8 cellular contexts compared by ENCODE assay signal in the genomic region with DNA sequence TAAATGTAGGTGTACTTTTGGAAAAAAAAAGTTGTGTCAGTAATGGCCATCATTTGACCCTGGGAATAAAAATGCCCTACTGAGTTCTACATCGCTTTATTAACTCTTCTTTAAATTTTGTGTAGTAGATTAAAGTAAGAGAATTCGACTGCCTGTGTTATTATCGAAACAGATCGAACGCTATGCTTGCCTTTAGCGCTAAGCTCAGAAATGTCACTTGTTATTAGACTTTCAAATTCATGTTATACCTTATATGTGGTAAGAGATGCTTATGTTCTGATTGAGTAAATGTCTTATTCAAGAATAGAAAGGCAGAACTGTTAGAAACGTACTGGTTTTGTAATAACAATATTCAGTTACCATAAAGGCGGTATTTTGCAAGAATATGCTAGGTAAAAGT. TPM values are rescaled to one million over a fixed set of nuclear protein-coding genes. Genes with fewer than 3 reads are reported as not detected.
DNase-seq lines count a peak whose midpoint lies in the region; ATAC-seq and TF ChIP-seq lines count a peak whose summit lies in the region.

No MANE protein-coding gene starts in this region.

- H3K36me3 ChIP-seq in OCI-LY1 (ENCODE audit: insufficient read depth, low read length) (peaks cover 54% of the 10 kb centered on the region), endocrine pancreas (ENCODE audit: control insufficient read depth, insufficient read depth, low read length) (no peaks in the 10 kb centered on the region)

- H3K9me3 Mint-ChIP-seq in CD4-positive, alpha-beta T cell: no peaks in the 10 kb centered on the region
- no peaks in the 10 kb centered on the region for H3K9me3 Mint-ChIP-seq in neural crest cell

- POLR2A ChIA-PET in CD4-positive, alpha-beta T cell (lab: Charles Lee): interaction anchor here (1.2 to 3.9 kb wide), 5 partner anchors 8 to 1212 kb away, joined by 3 to 93 read pairs (median 43); partner anchors contain the start of genes MDH1 and WDPCP

- CTCF ChIA-PET in CD4-positive, alpha-beta T cell (lab: Charles Lee): interaction anchor here (5.4 to 5.8 kb wide), 2 partner anchors 11 to 18 kb away, joined by 39 to 50 read pairs; no protein-coding TSS in a partner anchor

- H3K4me1 Mint-ChIP-seq in CD4-positive, alpha-beta T cell (ENCODE audit: low read depth): peaks cover 63% of the 10 kb centered on the region
- H3K4me1 Mint-ChIP-seq in neural crest cell: peaks cover 44% of the 10 kb centered on the region

- H3K9ac ChIP-seq in OCI-LY1 (ENCODE audit: low read length): peak overlapping the region; percentile 87
- no peak overlapping the region for H3K9ac ChIP-seq in endocrine pancreas (ENCODE audit: control insufficient read depth, insufficient read depth, low read length)

- H4K20me1 ChIP-seq in OCI-LY1 (ENCODE audit: insufficient read depth, low read length): no peaks in the 10 kb centered on the region

- H3K79me2 ChIP-seq in OCI-LY1 (ENCODE audit: insufficient read depth, low read length): peaks cover 62% of the 10 kb centered on the region

- intact Hi-C loops in CD4-positive, alpha-beta T cell (cut with DNase I, micrococcal nuclease): loop anchor here in 1 of 2 experiments (2.0 to 10.0 kb wide), 7 partner anchors 16 to 1592 kb away; partner anchors contain the start of genes CEP68, MDH1, SPRED2 and VPS54

- peaks cover 37% of the 10 kb centered on the region for H3K36me3 Mint-ChIP-seq in CD4-positive, alpha-beta T cell (ENCODE audit: low read depth)
- no peaks in the 10 kb centered on the region for H3K36me3 Mint-ChIP-seq in neural crest cell (ENCODE audit: low read depth)

- no peaks in the 10 kb centered on the region for H3K27me3 Mint-ChIP-seq in CD4-positive, alpha-beta T cell
- no peaks in the 10 kb centered on the region for H3K27me3 Mint-ChIP-seq in neural crest cell (ENCODE audit: low read depth)

- H3K4me3 ChIP-seq in OCI-LY1 (ENCODE audit: low read depth, low read length, poor library complexity, severe bottlenecking) (peak overlapping the region; percentile 76), endocrine pancreas (ENCODE audit: control insufficient read depth, insufficient read depth, low read length) (peak overlapping the region; percentile 97)

- no peaks in the 10 kb centered on the region for H3K9me3 ChIP-seq in CD4-positive, alpha-beta T cell (ENCODE audit: control insufficient read depth, low read length)
- H3K9me3 ChIP-seq in OCI-LY1 (ENCODE audit: low read length): peaks cover 17% of the 10 kb centered on the region
- no peaks in the 10 kb centered on the region for H3K9me3 ChIP-seq in endocrine pancreas (ENCODE audit: control insufficient read depth, low read length)

- H3K27me3 ChIP-seq in CD4-positive, alpha-beta T cell (ENCODE audit: control insufficient read depth, insufficient read depth, low read length): no peaks in the 10 kb centered on the region
- H3K27me3 ChIP-seq in OCI-LY1 (ENCODE audit: insufficient read depth, low read length) (no peaks in the 10 kb centered on the region), endocrine pancreas (ENCODE audit: control insufficient read depth, insufficient read depth, low read length) (no peaks in the 10 kb centered on the region)

- peak overlapping the region; percentile 98 for H3K4me2 ChIP-seq in OCI-LY1 (ENCODE audit: low read length)

- no peak for TF ChIP-seq CTCF in CD4-positive, alpha-beta T cell (IDR thresholded peaks at IDR 0.05)
- TF ChIP-seq CTCF in OCI-LY1 (IDR thresholded peaks at IDR 0.05; ENCODE audit: low read length) (no peak), neural crest cell (conservative IDR thresholded peaks at IDR 0.05) (no peak)

- H3K4me1 ChIP-seq in OCI-LY1 (ENCODE audit: insufficient read depth, low read length, severe bottlenecking) (peaks cover 47% of the 10 kb centered on the region), endocrine pancreas (ENCODE audit: control insufficient read depth, insufficient read depth, low read length) (peaks cover 13% of the 10 kb centered on the region)

- peak overlapping the region; percentile 97 for H3K27ac Mint-ChIP-seq in CD4-positive, alpha-beta T cell
- no peak overlapping the region for H3K27ac Mint-ChIP-seq in neural crest cell (ENCODE audit: unreplicated experiment)

- H3K4me3 Mint-ChIP-seq in CD4-positive, alpha-beta T cell: peak overlapping the region; percentile 99
- H3K4me3 Mint-ChIP-seq in neural crest cell: peak overlapping the region; percentile 100

- ATAC-seq in CD4-positive, alpha-beta T cell (ENCODE audit: poor library complexity): no peak
- ATAC-seq in GM21515 (IDR thresholded peaks at IDR 0.05; ENCODE audit: unreplicated experiment) (no peak), GM18502 (IDR thresholded peaks at IDR 0.05; ENCODE audit: poor library complexity, unreplicated experiment) (no peak)

- no peaks in the 10 kb centered on the region for H3F3A ChIP-seq in OCI-LY1 (ENCODE audit: insufficient read depth, low read length)

- DNase-seq in CD4-positive, alpha-beta T cell: no peak
- DNase-seq in neural crest cell (ENCODE audit: low read depth, low spot score) (no peak), cortex of kidney (lab: John Stamatoyannopoulos, UW) (no peak), iPS-NIHi11 (ENCODE audit: low spot score) (no peak)

- no peak overlapping the region for H3K27ac ChIP-seq in CD4-positive, alpha-beta T cell (ENCODE audit: low read depth, low read length)
- peak overlapping the region; percentile 96 for H3K27ac ChIP-seq in OCI-LY1 (ENCODE audit: low read depth, low read length, poor library complexity, severe bottlenecking)

- H3K9me2 ChIP-seq in OCI-LY1 (ENCODE audit: low read depth, low read length): no peaks in the 10 kb centered on the region

- no peak overlapping the region for H2AFZ ChIP-seq in OCI-LY1 (ENCODE audit: low read length)

RNA-seq across cellular contexts. Expression of gene UGP2, which starts 1.4 kb away (rescaled TPM):
- total RNA-seq in CD4-positive, alpha-beta T cell: 10 to 100 TPM; 47.1 to 53.2 TPM
- total RNA-seq in neural crest cell: 43.1 and 56.9 TPM in 2 replicates
